9 cellular contexts compared by ENCODE assay signal in the genomic region with DNA sequence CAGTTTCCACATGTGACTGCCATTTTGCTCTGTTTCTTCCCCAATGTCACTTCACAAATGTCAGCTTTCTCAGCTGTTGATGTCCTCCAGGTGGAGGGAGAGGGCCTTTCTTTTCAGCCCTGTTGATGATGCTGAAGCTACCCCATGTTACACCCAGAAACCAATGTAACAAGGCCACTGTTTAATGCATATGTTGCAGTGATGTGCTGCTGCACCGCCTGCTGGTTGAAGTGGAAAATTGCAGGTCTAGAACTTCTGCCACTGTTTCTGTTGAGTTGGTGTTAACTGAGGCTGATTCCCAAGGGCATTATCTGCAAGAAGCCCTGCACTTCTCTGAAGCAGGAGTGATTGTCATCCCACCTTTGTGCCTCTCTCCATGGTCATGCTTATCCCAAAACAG.
DNase-seq lines count a peak whose midpoint lies in the region; ATAC-seq and TF ChIP-seq lines count a peak whose summit lies in the region.
"Had no signal": no experiment of that assay in that cellular context is flagged by ENCODE, and none has a peak within 500 bp of the region (broad histone marks: within the 10 kb centered on the region; RNA-seq: fewer than 3 reads in every experiment).

No MANE protein-coding gene starts in this region.

- H3K9me2 ChIP-seq in GM23248 (ENCODE audit: insufficient read depth): no peaks in the 10 kb centered on the region
- no peaks in the 10 kb centered on the region for H3K9me2 ChIP-seq in SU-DHL-6 (replicated peaks; ENCODE audit: insufficient read depth, low read length)

- no peaks in the 10 kb centered on the region for H3F3A ChIP-seq in GM23248 (ENCODE audit: insufficient read depth)
- H3F3A ChIP-seq in SU-DHL-6 (ENCODE audit: insufficient read depth): no peaks in the 10 kb centered on the region

- POLR2A ChIA-PET in naive thymus-derived CD8-positive, alpha-beta T cell (lab: Charles Lee): no interaction called here

- no peak for ATAC-seq in naive thymus-derived CD8-positive, alpha-beta T cell
- no peak for ATAC-seq in GM18909 (IDR thresholded peaks at IDR 0.05; ENCODE audit: poor library complexity, unreplicated experiment)

- in situ Hi-C loops in GM23248 (cut with MboI): no loop called here

- no peaks in the 10 kb centered on the region for H3K9me3 ChIP-seq in GM23248 (ENCODE audit: low read depth)
- 0 out of 2 replicates have a peak, but pooled peaks cover 14% of the 10 kb centered on the region for H3K9me3 ChIP-seq in SU-DHL-6 (ENCODE audit: insufficient read depth, low read length)

- no peak for DNase-seq in AG10803 (ENCODE audit: low read depth)
- DNase-seq in GM23248: peak; percentile 18
- peak; percentile 53 for DNase-seq in iris pigment epithelial cell (ENCODE audit: low read depth)
- no peak for DNase-seq in SHP77 (lab: John Stamatoyannopoulos, UW)
- DNase-seq in naive thymus-derived CD8-positive, alpha-beta T cell: no peak
- no peak for DNase-seq in NCI-H2171 (lab: John Stamatoyannopoulos, UW)

- H3K27me3 ChIP-seq in GM23248 (replicated peaks; ENCODE audit: insufficient read depth): no peaks in the 10 kb centered on the region
- no peaks in the 10 kb centered on the region for H3K27me3 ChIP-seq in SU-DHL-6 (ENCODE audit: low read length)

- H3K4me2 ChIP-seq in GM23248 (ENCODE audit: unreplicated experiment) (no peak overlapping the region), SU-DHL-6 (ENCODE audit: low read depth, low read length, poor library complexity, severe bottlenecking) (no peak overlapping the region)

- H2AFZ ChIP-seq in GM23248 (no peak overlapping the region), SU-DHL-6 (ENCODE audit: low read depth, low read length, severe bottlenecking) (no peak overlapping the region)

- H3K36me3 ChIP-seq in GM23248 (ENCODE audit: low read depth): no peaks in the 10 kb centered on the region
- H3K36me3 ChIP-seq in SU-DHL-6 (ENCODE audit: low read length): 0 out of 2 replicates have a peak, but pooled peaks cover 3% of the 10 kb centered on the region

- no peak overlapping the region for H3K27ac Mint-ChIP-seq in naive thymus-derived CD8-positive, alpha-beta T cell
- H3K27ac Mint-ChIP-seq: T-helper 1 cell treated with Interleukin-12 subunit alpha and Interleukin-12 subunit beta and Interleukin-4 antibody, amounts not matched to agents 30 μg/mL and 1 μg/mL, for 36 hours had no signal

- peaks cover 17 to 65% (median 61%) of the 10 kb centered on the region in 3 donors for H3K36me3 Mint-ChIP-seq in naive thymus-derived CD8-positive, alpha-beta T cell

- no peaks in the 10 kb centered on the region for H3K27me3 Mint-ChIP-seq in naive thymus-derived CD8-positive, alpha-beta T cell

- H3K27ac ChIP-seq in GM23248 (no peak overlapping the region), SU-DHL-6 (ENCODE audit: low read depth, low read length) (no peak overlapping the region)

- no peaks in the 10 kb centered on the region for H3K79me2 ChIP-seq in GM23248 (ENCODE audit: insufficient read depth)
- no peaks in the 10 kb centered on the region for H3K79me2 ChIP-seq in SU-DHL-6 (ENCODE audit: insufficient read depth, low read length)

- H3K4me1 Mint-ChIP-seq in naive thymus-derived CD8-positive, alpha-beta T cell: no peaks in the 10 kb centered on the region

- no peak overlapping the region for H3K4me3 ChIP-seq in AG10803 (ENCODE audit: low read length)
- no peak overlapping the region for H3K4me3 ChIP-seq in GM23248
- no peak overlapping the region for H3K4me3 ChIP-seq in SU-DHL-6 (ENCODE audit: insufficient read depth, low read length, poor library complexity, severe bottlenecking)

- TF ChIP-seq CTCF in AG10803 (conservative IDR thresholded peaks at IDR 0.05; ENCODE audit: low read length): peak; percentile 48
- peak; percentile 86 for TF ChIP-seq CTCF in SU-DHL-6 (IDR thresholded peaks at IDR 0.05; ENCODE audit: insufficient read depth, low read length, poor library complexity, severe bottlenecking)

- H3K9me3 Mint-ChIP-seq in naive thymus-derived CD8-positive, alpha-beta T cell: peaks cover 11 to 79% (median 37%) of the 10 kb centered on the region in 9 donors

- H3K4me1 ChIP-seq in GM23248 (ENCODE audit: insufficient read depth): peaks cover 11% of the 10 kb centered on the region; the same call in 1 of the 2 replicates

- H4K20me1 ChIP-seq in GM23248 (ENCODE audit: insufficient read depth) (no peaks in the 10 kb centered on the region), SU-DHL-6 (ENCODE audit: low read depth, low read length) (no peaks in the 10 kb centered on the region)

- WGBS in GM23248 (ENCODE audit: low coverage in 1 of 2, low lambda C conversion rate in 2 of 2, missing lambda C conversion rate in 2 of 2), 2 experiments: 7 to 11% methylated on average over 1 of the region's 1 CpG

- no peak overlapping the region for H3K4me3 Mint-ChIP-seq in naive thymus-derived CD8-positive, alpha-beta T cell
- H3K4me3 Mint-ChIP-seq: T-helper 1 cell treated with Interleukin-12 subunit alpha and Interleukin-12 subunit beta and Interleukin-4 antibody, amounts not matched to agents 30 μg/mL and 1 μg/mL, for 36 hours had no signal

- H3K9ac ChIP-seq in GM23248 (no peak overlapping the region), SU-DHL-6 (ENCODE audit: low read length) (no peak overlapping the region)

Comparison
In these comparisons a context has a peak if more than half of its experiments do, and no peak if none do; other contexts are left out.
1. DNase-seq: peak in GM23248 (single experiment) and iris pigment epithelial cell (single experiment); none in AG10803 (single experiment), SHP77 (0 of 2), naive thymus-derived CD8-positive, alpha-beta T cell (0 of 10) and NCI-H2171 (single experiment).